Comparison of ENCODE assay signal across 10 cellular contexts in genomic region chr6:151455751-151456398, GRCh38. TPM values are rescaled to one million over a fixed set of nuclear protein-coding genes. Genes with fewer than 3 reads are reported as not detected.
DNase-seq lines count a peak whose midpoint lies in the region; ATAC-seq, FAIRE-seq and TF ChIP-seq lines count a peak whose summit lies in the region.
"Not testable (repeated sequence)": the region's sequence is repeated elsewhere in the genome, so short reads cannot be mapped to it uniquely, and the experiment has no call there.
"Had no signal": no experiment of that assay in that cellular context is flagged by ENCODE, and none has a peak within 500 bp of the region (broad histone marks: within the 10 kb centered on the region; RNA-seq: fewer than 3 reads in every experiment).

No MANE protein-coding gene starts in this region.

- peaks cover 19% of the 10 kb centered on the region for H3K36me3 ChIP-seq in ES-I3 (ENCODE audit: insufficient read depth, low read length)
- H3K36me3 ChIP-seq in HUES64 (ENCODE audit: insufficient read depth, low read length), result peaks cover 47% of the 10 kb centered on the region
- peaks cover 34% of the 10 kb centered on the region; the same call in 1 of the 3 replicates for H3K36me3 ChIP-seq in K562 (ENCODE audit: control insufficient read depth, insufficient read depth, low read length)
- not testable (repeated sequence) for H3K36me3 ChIP-seq in mesendoderm (ENCODE audit: control insufficient read depth, insufficient read depth, low read length)
- peaks cover 16% of the 10 kb centered on the region in 2 donors for H3K36me3 ChIP-seq in thyroid gland

- H3K9ac ChIP-seq in ES-I3 (ENCODE audit: low read depth, low read length), result peak overlapping the region; percentile 11; the same call in 1 of the 2 replicates
- peak overlapping the region; percentile 48; the same call in 1 of the 2 replicates for H3K9ac ChIP-seq in HUES64 (ENCODE audit: low read depth, low read length)
- not testable (repeated sequence) for H3K9ac ChIP-seq in K562 (ENCODE audit: insufficient read depth in 1 of 2, low read depth in 2 of 2, low read length in 2 of 2); mesendoderm (ENCODE audit: low read length)

- not testable (repeated sequence) for BruUV-seq in K562 (replicated peaks; lab: Mats Ljungman, UMichigan)

- ATAC-seq in K562, result not testable (repeated sequence)

- H3K27ac ChIP-seq in HUES64 (ENCODE audit: low read depth, low read length) (peak overlapping the region; percentile 81), mesendoderm (ENCODE audit: low read depth, low read length) (peak overlapping the region; percentile 37), thyroid gland (peak overlapping the region in 1 of 3 donors; percentile 29)
- H3K27ac ChIP-seq in K562 (ENCODE audit: extremely low read depth, low read depth, low read length), result not testable (repeated sequence)

- H3K4me1 ChIP-seq in ES-I3 (ENCODE audit: insufficient read depth, low read length); K562 (replicated peaks in 1 of 2; ENCODE audit: control insufficient read depth in 2 of 2, insufficient read depth in 2 of 2, low read length in 2 of 2); mesendoderm (ENCODE audit: control insufficient read depth, low read depth, low read length): not testable (repeated sequence)
- H3K4me1 ChIP-seq in HUES64 (ENCODE audit: insufficient read depth, low read length) (peaks cover 36% of the 10 kb centered on the region), thyroid gland (peaks cover 30 to 38% of the 10 kb centered on the region in 2 donors)

- not testable (repeated sequence) for H3K56ac ChIP-seq in mesendoderm (ENCODE audit: low read length)

- not testable (repeated sequence) for TF ChIP-seq CTCF in K562 (IDR thresholded peaks at IDR 0.05 in 2 of 3, conservative IDR thresholded peaks at IDR 0.05 in 1 of 3; ENCODE audit: insufficient read depth in 2 of 3, low read depth in 1 of 3, low read length in 3 of 3); thyroid gland (IDR thresholded peaks at IDR 0.05)

- intact Hi-C loops in K562 (cut with micrococcal nuclease); thyroid gland (cut with DNase I): not testable (repeated sequence)

- TF ChIP-seq EP300 in K562 (IDR thresholded peaks at IDR 0.05; ENCODE audit: low read length), result not testable (repeated sequence)

- H2BK15ac ChIP-seq in mesendoderm (replicated peaks; ENCODE audit: low read depth), result not testable (repeated sequence)

- H4K8ac ChIP-seq in mesendoderm (ENCODE audit: low read depth, low read length), result not testable (repeated sequence)

- FAIRE-seq in K562 (lab: Jason Lieb, UNC), result not testable (repeated sequence)
- FAIRE-seq in islet of Langerhans (lab: Jason Lieb, UNC), result peak; percentile 78

- POLR2A ChIA-PET in K562 (lab: Yijun Ruan, JAX), result interaction anchor here (0.7 kb wide), 1 partner anchor 226 kb away, joined by 3 read pairs; no protein-coding TSS in a partner anchor

- H3K4me2 ChIP-seq in K562 (ENCODE audit: insufficient read depth, low read length); mesendoderm (ENCODE audit: low read length): not testable (repeated sequence)

- not testable (repeated sequence) for H2BK120ac ChIP-seq in mesendoderm (ENCODE audit: low read depth, low read length)

- not testable (repeated sequence) for H3K79me1 ChIP-seq in mesendoderm (ENCODE audit: low read length)

- DNase-seq in NCI-H82 treated with DMSO at 0.1 percent for 48 hours (lab: John Stamatoyannopoulos, UW; ENCODE audit: unreplicated experiment) (peak; percentile 62), mesendoderm (peak; percentile 45), thyroid gland (peak; percentile 31 to 55)
- not testable (repeated sequence) for DNase-seq in K562 (ENCODE audit: extremely low read depth in 1 of 4, low spot score in 3 of 4)

- H3K4me3 ChIP-seq in HUES64 (ENCODE audit: low read length), result 0 out of 2 replicates have a peak overlapping the region, but pooled peaks have one; percentile 14
- H3K4me3 ChIP-seq in K562; mesendoderm (ENCODE audit: low read length); thyroid gland (replicated peaks in 1 of 3): not testable (repeated sequence)

- H3K4ac ChIP-seq in mesendoderm (ENCODE audit: low read depth, low read length), result not testable (repeated sequence)

- not testable (repeated sequence) for H4K20me1 ChIP-seq in K562 (replicated peaks; ENCODE audit: control insufficient read depth, insufficient read depth, low read length)

- H2AFZ ChIP-seq in K562 (ENCODE audit: low read depth, low read length), result not testable (repeated sequence)

- not testable (repeated sequence) for H4K5ac ChIP-seq in mesendoderm (ENCODE audit: low read length)

- not testable (repeated sequence) for H3K9me3 ChIP-seq in ES-I3 (ENCODE audit: control insufficient read depth, insufficient read depth, low read length); HUES64 (ENCODE audit: insufficient read depth, low read depth, low read length); K562 (replicated peaks; ENCODE audit: control insufficient read depth, insufficient read depth, low read depth, low read length); thyroid gland

- not testable (repeated sequence) for H2BK5ac ChIP-seq in mesendoderm (ENCODE audit: low read length)

- not testable (repeated sequence) for H3K9me1 ChIP-seq in K562 (ENCODE audit: control insufficient read depth, insufficient read depth, low read length)

- peaks cover 33% of the 10 kb centered on the region for H3K79me2 ChIP-seq in K562 (ENCODE audit: control insufficient read depth, insufficient read depth, low read length)
- peaks cover 12% of the 10 kb centered on the region for H3K79me2 ChIP-seq in mesendoderm (ENCODE audit: control insufficient read depth, insufficient read depth, low read length)

- in situ Hi-C loops in K562 (cut with MboI), result not testable (repeated sequence)

- TF ChIP-seq RAD21 in K562 (CRISPR knock-in tag; conservative IDR thresholded peaks at IDR 0.05 in 1 of 2, IDR thresholded peaks at IDR 0.05 in 1 of 2), result not testable (repeated sequence)

- not testable (repeated sequence) for H3K27me3 ChIP-seq in HUES64 (ENCODE audit: insufficient read depth, low read length); K562 (ENCODE audit: control insufficient read depth in 2 of 2, insufficient read depth in 2 of 2, low read length in 2 of 2); mesendoderm (ENCODE audit: insufficient read depth, low read length, poor library complexity); thyroid gland

- 15% methylated on average over 4 of the region's 10 CpGs for WGBS in HUES64
- WGBS in K562 (ENCODE audit: insufficient coverage, low coverage, missing lambda C conversion rate), result 54% methylated on average over 6 of the region's 10 CpGs
- WGBS in mesendoderm (ENCODE audit: extremely low coverage, insufficient coverage, low lambda C conversion rate), result no CpG with 5 or more reads among the region's 10 CpGs
- WGBS in thyroid gland, 2 donors, result 53 to 62% methylated on average over 6 of the region's 10 CpGs

- H3K18ac ChIP-seq in mesendoderm (ENCODE audit: low read length), result not testable (repeated sequence)

- not testable (repeated sequence) for TF ChIP-seq POLR2A in K562 (conservative IDR thresholded peaks at IDR 0.05); thyroid gland (IDR thresholded peaks at IDR 0.05)

- not testable (repeated sequence) for H2AK5ac ChIP-seq in mesendoderm (ENCODE audit: low read length)

- H3K23ac ChIP-seq in mesendoderm (ENCODE audit: low read length), result not testable (repeated sequence)

- CTCF ChIA-PET in K562 (lab: Yijun Ruan, JAX; ENCODE audit: low intra/inter-chr PET ratio), result not testable (repeated sequence)

RNA-seq across cellular contexts. Expression of gene RMND1, which starts 3.9 kb away (rescaled TPM):
- polyA plus RNA-seq in HUES64 (2013, experiment 1 of 2), result 24.5 TPM
- 24.9 TPM for polyA plus RNA-seq in HUES64 (2013, experiment 2 of 2)
- total RNA-seq in K562 (2011; cell fraction: chromatin; rRNA removed; ENCODE audit: low replicate concordance), result 40.6 and 86.4 TPM in 2 replicates
- total RNA-seq in K562 (2011; cell fraction: nucleolus; rRNA removed), result 24.5 and 31.5 TPM in 2 replicates
- total RNA-seq in K562 (2011; cell fraction: nucleoplasm; rRNA removed), result 40.5 and 43.6 TPM in 2 replicates
- total RNA-seq in K562 (2014; rRNA removed) (27.8 and 29.6 TPM in 2 replicates), K562 (2014; rRNA removed; fragmentation: Illumina TruSeq; extraction: Trizol) (47.8 and 51.5 TPM in 2 replicates), K562 (2015; rRNA removed; fragmentation: Illumina TruSeq; extraction: Trizol) (42.9 and 45.2 TPM in 2 replicates), K562 (2021) (25.2 and 26.9 TPM in 2 replicates), thyroid gland (10 to 100 TPM; 30.2 to 48.5 (median 43.4) TPM)
- polyA plus RNA-seq in K562 (2011; rRNA removed) (26.7 and 33.3 TPM in 2 replicates), K562 (2014; fragmentation: Illumina TruSeq; extraction: Trizol) (37.2 and 42.6 TPM in 2 replicates), K562 (2014; fragmentation: Nextera tagmentation; extraction: Ambion mirVana) (10 to 100 TPM; 36.2 to 38.4 TPM), K562 (2014; rRNA removed) (32.2 and 35.1 TPM in 2 replicates)
- 8.1 and 14.3 TPM in 2 replicates for polyA plus RNA-seq in K562 (2011; cell fraction: cytosol; rRNA removed)
- polyA plus RNA-seq in K562 (2011; cell fraction: nucleus; rRNA removed), result 8.1 and 8.3 TPM in 2 replicates
- polyA plus RNA-seq in K562 (2012), result 25.7 and 41.6 TPM in 2 replicates
- 50.2 and 53.2 TPM in 2 replicates for polyA minus RNA-seq in K562 (2011; rRNA and poly(A)+ RNA removed)
- 13.4 and 19.6 TPM in 2 replicates for polyA minus RNA-seq in K562 (2011; cell fraction: cytosol; rRNA and poly(A)+ RNA removed)
- 23.3 and 31.4 TPM in 2 replicates for polyA minus RNA-seq in K562 (2011; cell fraction: nucleus; rRNA and poly(A)+ RNA removed)
- 12.2 TPM for polyA plus RNA-seq in mesendoderm (2013, experiment 1 of 2)
- 12.4 TPM for polyA plus RNA-seq in mesendoderm (2013, experiment 2 of 2)

RNA-seq across cellular contexts. Expression of gene CCDC170, which starts 37.9 kb away (rescaled TPM):
- polyA plus RNA-seq in HUES64 (2013, experiment 1 of 2), result 0.05 TPM
- 0.19 TPM for polyA plus RNA-seq in HUES64 (2013, experiment 2 of 2)
- 0.67 TPM in 1 of 2 replicates, not detected in the other for total RNA-seq in K562 (2011; cell fraction: chromatin; rRNA removed; ENCODE audit: low replicate concordance)
- total RNA-seq in K562 (2011; cell fraction: nucleolus; rRNA removed), result not detected in 2 replicates
- total RNA-seq in K562 (2011; cell fraction: nucleoplasm; rRNA removed), result not detected in 2 replicates
- total RNA-seq in K562 (2014; rRNA removed), result 0.05 TPM in 1 of 2 replicates, not detected in the other
- total RNA-seq in K562 (2014; rRNA removed; fragmentation: Illumina TruSeq; extraction: Trizol), result not detected in 2 replicates
- 0.18 TPM in 1 of 2 replicates, not detected in the other for total RNA-seq in K562 (2015; rRNA removed; fragmentation: Illumina TruSeq; extraction: Trizol)
- total RNA-seq in K562 (2021), result not detected in 2 replicates
- polyA plus RNA-seq in K562 (2011; rRNA removed), result not detected in 2 replicates
- not detected in 2 replicates for polyA plus RNA-seq in K562 (2011; cell fraction: cytosol; rRNA removed)
- not detected in 2 replicates for polyA plus RNA-seq in K562 (2011; cell fraction: nucleus; rRNA removed)
- 0.03 TPM in 1 of 2 replicates, not detected in the other for polyA plus RNA-seq in K562 (2012)
- not detected in 2 replicates for polyA plus RNA-seq in K562 (2014; fragmentation: Illumina TruSeq; extraction: Trizol)
- not detected for polyA plus RNA-seq in K562 (2014; fragmentation: Nextera tagmentation; extraction: Ambion mirVana)
- polyA plus RNA-seq in K562 (2014; rRNA removed), result 0.01 TPM in 1 of 2 replicates, not detected in the other
- 0.32 TPM in 1 of 2 replicates, not detected in the other for polyA minus RNA-seq in K562 (2011; rRNA and poly(A)+ RNA removed)
- polyA minus RNA-seq in K562 (2011; cell fraction: cytosol; rRNA and poly(A)+ RNA removed), result not detected in 2 replicates
- not detected in 2 replicates for polyA minus RNA-seq in K562 (2011; cell fraction: nucleus; rRNA and poly(A)+ RNA removed)
- polyA plus RNA-seq in mesendoderm (2013, experiment 1 of 2), result 0.08 TPM
- 0.10 TPM for polyA plus RNA-seq in mesendoderm (2013, experiment 2 of 2)
- total RNA-seq in thyroid gland, result 1 to 10 TPM; 3.4 to 6.9 (median 4.2) TPM
- total RNA-seq: Daoy, NCI-H460, SJCRH30 had no signal
